11 cellular contexts compared by ENCODE assay signal in genomic region chr1:234862360-234862943, GRCh38.
DNase-seq lines count a peak whose midpoint lies in the region; ATAC-seq and TF ChIP-seq lines count a peak whose summit lies in the region.
"Had no signal": no experiment of that assay in that cellular context is flagged by ENCODE, and none has a peak within 500 bp of the region (broad histone marks: within the 10 kb centered on the region; RNA-seq: fewer than 3 reads in every experiment).

No MANE protein-coding gene starts in this region.

- no peak for ATAC-seq in gastrocnemius medialis
- no peak for ATAC-seq in HG03520 (IDR thresholded peaks at IDR 0.05; ENCODE audit: unreplicated experiment)
- ATAC-seq in GM18861 (IDR thresholded peaks at IDR 0.05; ENCODE audit: unreplicated experiment) = no peak

- CTCF ChIA-PET in mammary epithelial cell (lab: Charles Lee; ENCODE audit: low non-redundant PET) = no interaction called here

- peak overlapping the region; percentile 63 for H3K4me2 ChIP-seq in mammary epithelial cell (ENCODE audit: insufficient read depth, low read depth, low read length)

- no peaks in the 10 kb centered on the region for H3K79me2 ChIP-seq in mammary epithelial cell (ENCODE audit: insufficient read depth, low read length)

- H3K4me3 ChIP-seq in AG10803 (ENCODE audit: low read length) (peak overlapping the region; percentile 12), mammary epithelial cell (replicated peaks in 1 of 3; ENCODE audit: insufficient read depth in 1 of 3, low read depth in 2 of 3, low read length in 3 of 3) (no peak overlapping the region), gastrocnemius medialis (peak overlapping the region in 2 of 4 donors; percentile 2 to 17)

- intact Hi-C loops in mammary epithelial cell (cut with micrococcal nuclease) = loop anchor here (5.0 kb wide), 1 partner anchor 205 kb away; no protein-coding TSS in a partner anchor
- intact Hi-C loops in gastrocnemius medialis (cut with DNase I; ENCODE audit: low total_unique reads) = loop anchor here (2.0 kb wide), 1 partner anchor 42 kb away; no protein-coding TSS in a partner anchor

- no peak for DNase-seq in AG10803 (ENCODE audit: low read depth)
- DNase-seq in mammary epithelial cell = no peak
- DNase-seq in gastrocnemius medialis = no peak
- no peak for DNase-seq in midbrain (lab: John Stamatoyannopoulos, UW)
- DNase-seq in NCI-H1694 (lab: John Stamatoyannopoulos, UW) = no peak
- DNase-seq: activated CD4-positive, alpha-beta T cell treated with anti-CD3 and anti-CD28 coated beads for 1 hour; activated gamma-delta T cell; GOT3 had no signal

- peak overlapping the region; percentile 93 for H2AFZ ChIP-seq in mammary epithelial cell (ENCODE audit: low read depth, low read length)

- H3K9ac ChIP-seq in mammary epithelial cell (ENCODE audit: insufficient read depth, low read length) = no peak overlapping the region

- dilution Hi-C loops in mammary epithelial cell (cut with HindIII; ENCODE audit: low sequenced_read_pairs) = no loop called here

- WGBS in mammary epithelial cell (ENCODE audit: low coverage, missing lambda C conversion rate) = 23% methylated on average over 7 of the region's 7 CpGs

- in situ Hi-C loops in mammary epithelial cell (cut with MboI; ENCODE audit: low sequenced_read_pairs in 2 of 2) (loop anchor here in 1 of 2 donors (25.0 kb wide), 1 partner anchor 250 kb away; the partner anchor contains the start of gene IRF2BP2), gastrocnemius medialis (cut with MboI; ENCODE audit: low sequenced_read_pairs in 4 of 4) (loop anchor here (10.0 to 25.0 kb wide), 4 partner anchors 125 to 375 kb away; partner anchors contain the start of gene TARBP1 (in 2 of the 4))

- H3K27me3 ChIP-seq in mammary epithelial cell (ENCODE audit: insufficient read depth, low read length) (no peaks in the 10 kb centered on the region), layer of hippocampus (ENCODE audit: control insufficient read depth, insufficient read depth, low read length) (no peaks in the 10 kb centered on the region), gastrocnemius medialis (no peaks in the 10 kb centered on the region)

- TF ChIP-seq POLR2A in gastrocnemius medialis (IDR thresholded peaks at IDR 0.05) = no peak

- H3K9me3 ChIP-seq in mammary epithelial cell (replicated peaks; ENCODE audit: insufficient read depth, low read length) = no peaks in the 10 kb centered on the region
- H3K9me3 ChIP-seq in gastrocnemius medialis = no peaks in the 10 kb centered on the region

- TF ChIP-seq CTCF in AG10803 (conservative IDR thresholded peaks at IDR 0.05; ENCODE audit: low read length) (no peak), mammary epithelial cell (conservative IDR thresholded peaks at IDR 0.05 in 1 of 2, IDR thresholded peaks at IDR 0.05 in 1 of 2; ENCODE audit: extremely low read depth in 1 of 2, insufficient read depth in 1 of 2, low read depth in 1 of 2, low read length in 2 of 2) (no peak), gastrocnemius medialis (IDR thresholded peaks at IDR 0.05 in 4 of 5, conservative IDR thresholded peaks at IDR 0.05 in 1 of 5) (no peak)

- H3K36me3 ChIP-seq in mammary epithelial cell (ENCODE audit: insufficient read depth, low read length) (no peaks in the 10 kb centered on the region), gastrocnemius medialis (no peaks in the 10 kb centered on the region)

- no TSS peak for BruUV-seq in mammary epithelial cell (replicated peaks; lab: Mats Ljungman, UMichigan)

- peaks cover 42% of the 10 kb centered on the region for H3K4me1 ChIP-seq in mammary epithelial cell (ENCODE audit: insufficient read depth, low read length)
- H3K4me1 ChIP-seq in gastrocnemius medialis = peaks cover 33 to 35% of the 10 kb centered on the region in 2 donors

- H3K27ac ChIP-seq in mammary epithelial cell (ENCODE audit: insufficient read depth, low read depth, low read length) (peak overlapping the region; percentile 35), layer of hippocampus (ENCODE audit: low read depth, low read length) (peak overlapping the region; percentile 56), gastrocnemius medialis (peak overlapping the region; percentile 68 to 84 (median 75))

- H4K20me1 ChIP-seq in mammary epithelial cell (ENCODE audit: insufficient read depth, low read length) = no peaks in the 10 kb centered on the region
